8 cellular contexts compared by ENCODE assay signal in genomic region chr19:40576585-40577451, GRCh38. TPM values are rescaled to one million over a fixed set of nuclear protein-coding genes. Genes with fewer than 3 reads are reported as not detected.
DNase-seq lines count a peak whose midpoint lies in the region; ATAC-seq, FAIRE-seq and TF ChIP-seq lines count a peak whose summit lies in the region.

TSS of gene SHKBP1 (plus strand) at chr19:40576873. CDS start at chr19:40576900, 27 bp downstream.

- no peaks in the 10 kb centered on the region for H3K9me3 ChIP-seq in upper lobe of left lung

- peak within 1 kb of the TSS; percentile 81 to 85 (median 82) for H3K4me3 Mint-ChIP-seq in T-cell

- CTCF ChIA-PET in T-cell (lab: Charles Lee): no interaction called here

- peaks cover 0 to 35% (median 17%) of the 10 kb centered on the region in 4 donors for H3K36me3 ChIP-seq in upper lobe of left lung

- peaks cover 20% of the 10 kb centered on the region for H3K36me3 Mint-ChIP-seq in T-cell

- intact Hi-C loops in cardiac septum (cut with DNase I) (no loop called here), posterior cingulate gyrus (cut with DNase I) (no loop called here)

- peak; percentile 97 for ATAC-seq in HG02852 (IDR thresholded peaks at IDR 0.05; ENCODE audit: unreplicated experiment)
- ATAC-seq in T-cell (replicated peaks in 1 of 4): peak; percentile 99 to 100 (median 99)
- ATAC-seq in upper lobe of left lung (ENCODE audit: low FRiP score in 2 of 2): peak; percentile 96 to 99

- 0 to 1% (median 1%) methylated on average over 45 to 55 of the region's 55 CpGs for WGBS in adipose tissue, 3 donors
- 3 to 4% methylated on average over 17 to 43 of the region's 55 CpGs for WGBS in upper lobe of left lung, 2 donors

- H3K4me1 ChIP-seq in upper lobe of left lung: peaks cover 15 to 24% (median 19%) of the 10 kb centered on the region in 4 donors

- H3K4me3 ChIP-seq in upper lobe of left lung: peak within 1 kb of the TSS; percentile 54 to 99 (median 78)

- TF ChIP-seq CTCF in upper lobe of left lung (IDR thresholded peaks at IDR 0.05): no peak

- H3K9me3 Mint-ChIP-seq in T-cell: no peaks in the 10 kb centered on the region

- H3K27me3 ChIP-seq in upper lobe of left lung: no peaks in the 10 kb centered on the region

- H3K27ac ChIP-seq in adipose tissue (ENCODE audit: low read depth, low read length): peak within 1 kb of the TSS; percentile 24
- H3K27ac ChIP-seq in upper lobe of left lung: peak within 1 kb of the TSS; percentile 83 to 93 (median 87)

- POLR2A ChIA-PET in T-cell (lab: Charles Lee): no interaction called here

- TF ChIP-seq POLR2A in GM12891 (IDR thresholded peaks at IDR 0.05; ENCODE audit: low read depth, low read length): 0 out of 2 replicates have a peak, but pooled peaks have one; percentile 26
- TF ChIP-seq POLR2A in upper lobe of left lung (IDR thresholded peaks at IDR 0.05): peak; percentile 54 to 87 (median 66)

- peak; percentile 87 for FAIRE-seq in GM12891 (lab: Jason Lieb, UNC)

- peak within 1 kb of the TSS; percentile 86 to 87 for H3K27ac Mint-ChIP-seq in T-cell

- peaks cover 20 to 24% (median 23%) of the 10 kb centered on the region in 3 donors for H3K4me1 Mint-ChIP-seq in T-cell

- no peaks in the 10 kb centered on the region for H3K27me3 Mint-ChIP-seq in T-cell

- peak; percentile 99 for DNase-seq in GM12891 (ENCODE audit: insufficient read length, low spot score)
- DNase-seq in NCI-H1436 treated with DMSO at 0.1 percent for 48 hours (lab: John Stamatoyannopoulos, UW): peak; percentile 75
- peak; percentile 81 to 96 (median 91) for DNase-seq in T-cell
- DNase-seq in cardiac septum (ENCODE audit: low spot score): peak; percentile 97
- DNase-seq in posterior cingulate gyrus: peak; percentile 87 to 99 (median 94)
- DNase-seq in upper lobe of left lung: peak; percentile 93 to 95

- TF ChIP-seq EP300 in upper lobe of left lung (IDR thresholded peaks at IDR 0.05): no peak

TF ChIP-seq in GM12891, 5 proteins besides CTCF, POLR2A, EP300 and RAD21:
- TF ChIP-seq PAX5 (IDR thresholded peaks at IDR 0.05; ENCODE audit: insufficient read depth, low read length, severe bottlenecking) (no peak), TAF1 (IDR thresholded peaks at IDR 0.05; ENCODE audit: low read depth, low read length) (peak; percentile 70; the same call in 1 of the 2 replicates), POLR2AphosphoS5 (IDR thresholded peaks at IDR 0.05; ENCODE audit: low read depth, low read length) (peak; percentile 54; the same call in 1 of the 2 replicates), SPI1 (IDR thresholded peaks at IDR 0.05; ENCODE audit: low read depth, low read length) (no peak), POU2F2 (IDR thresholded peaks at IDR 0.05; ENCODE audit: low read depth, low read length) (peak; percentile 44; the same call in 1 of the 2 replicates)
TF ChIP-seq in GM12891: peak in this region for 3.

RNA-seq across cellular contexts. Expression of gene SHKBP1, which starts in this region (rescaled TPM):
- polyA plus RNA-seq in GM12891 (2012; ENCODE audit: low read depth, missing spikeins): 61.3 TPM
- total RNA-seq in T-cell (100 to 1,000 TPM; 117 to 153 (median 142) TPM), cardiac septum (28.6 TPM), upper lobe of left lung (100 to 1,000 TPM in 2 of 6 donors, 10 to 100 TPM in 4; 60.6 to 232 (median 90.2) TPM)
- polyA plus RNA-seq in adipose tissue: 10 to 100 TPM; 35.6 to 67.6 (median 55.1) TPM

Comparison
In these comparisons a context has a peak if more than half of its experiments do, and no peak if none do; other contexts are left out.
1. Peak in every context shown above with its lines: DNase-seq, ATAC-seq, H3K4me3 ChIP-seq and H3K27ac ChIP-seq.